ENCODE assay signal across 8 cellular contexts in the genomic region with DNA sequence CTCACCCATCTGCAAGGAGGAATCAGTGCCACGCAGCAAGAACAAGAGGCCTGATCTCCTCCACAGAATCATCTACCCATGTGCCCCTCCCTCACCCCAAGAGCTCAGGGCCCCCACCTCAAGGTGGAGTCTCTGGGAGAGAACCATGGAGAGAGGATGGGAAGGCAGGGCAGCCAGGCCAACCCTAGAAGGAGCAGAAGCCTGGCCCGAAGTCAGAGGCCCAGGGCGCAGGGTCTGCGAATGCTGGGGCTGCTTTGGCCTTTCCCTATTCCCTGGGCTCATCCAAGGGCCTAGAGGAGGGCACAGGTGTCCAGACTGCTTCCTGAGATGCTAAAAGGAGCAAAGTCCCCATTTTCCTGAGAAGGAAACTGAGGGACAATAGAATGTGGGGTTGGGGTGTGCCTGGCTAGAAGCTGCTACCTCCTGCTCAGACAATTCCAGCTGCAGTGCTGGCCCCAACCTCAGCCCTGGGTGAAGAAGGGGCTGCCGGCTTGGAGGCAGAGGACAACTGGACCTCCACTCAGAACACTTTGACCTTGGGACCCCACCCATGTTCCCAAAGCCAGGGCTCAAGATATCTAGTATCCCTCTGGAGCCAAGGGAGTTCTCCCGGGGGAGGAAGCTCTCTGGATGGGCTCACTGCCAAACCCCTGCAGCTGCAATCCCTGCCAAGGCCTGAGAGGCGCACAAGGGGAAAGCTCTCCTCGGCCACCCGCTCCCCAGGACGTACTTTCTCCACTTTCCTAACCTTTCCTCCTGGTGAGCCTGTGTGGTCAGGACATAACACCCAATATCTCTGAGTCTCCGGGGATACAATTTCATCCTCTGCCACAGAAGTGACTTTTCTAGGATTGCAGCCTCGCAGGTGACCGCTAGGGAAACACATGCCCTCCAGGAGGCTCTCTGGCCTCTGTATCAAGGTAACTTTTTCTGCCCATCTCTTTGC. TPM values are rescaled to one million over a fixed set of nuclear protein-coding genes. Genes with fewer than 3 reads are reported as not detected.
DNase-seq lines count a peak whose midpoint lies in the region; FAIRE-seq and TF ChIP-seq lines count a peak whose summit lies in the region.

No MANE protein-coding gene starts in this region.

- 46 to 47% methylated on average over 13 of the region's 13 CpGs for WGBS in testis, 2 donors

- H3K9me3 ChIP-seq in kidney (ENCODE audit: control insufficient read depth in 1 of 2, low read length in 2 of 2) (no peaks in the 10 kb centered on the region), testis (no peaks in the 10 kb centered on the region)

- TF ChIP-seq CTCF in brain microvascular endothelial cell (IDR thresholded peaks at IDR 0.05; ENCODE audit: low read depth, low read length, missing control alignments) (peak; percentile 80), kidney (IDR thresholded peaks at IDR 0.05; ENCODE audit: borderline replicate concordance, extremely low read depth, insufficient read depth) (peak; percentile 63), testis (IDR thresholded peaks at IDR 0.05) (peak; percentile 58 to 75 (median 68))

- intact Hi-C loops in kidney (cut with DNase I), result loop anchor here (10.0 kb wide), 1 partner anchor 46 kb away; no protein-coding TSS in a partner anchor
- intact Hi-C loops in testis (cut with DNase I; ENCODE audit: low total_unique reads), result loop anchor here (10.0 kb wide), 1 partner anchor 84 kb away; a partner anchor contains a TSS

- no peak overlapping the region for H3K4me3 ChIP-seq in brain microvascular endothelial cell (ENCODE audit: low read depth, low read length)
- no peak overlapping the region for H3K4me3 ChIP-seq in kidney (ENCODE audit: low read length in 2 of 2)
- no peak overlapping the region for H3K4me3 ChIP-seq in testis

- no peak for TF ChIP-seq POLR2A in testis (IDR thresholded peaks at IDR 0.05)

- H3K4me1 ChIP-seq in kidney (ENCODE audit: control insufficient read depth in 1 of 2, insufficient read depth in 1 of 2, low read depth in 1 of 2, low read length in 2 of 2), result peaks cover 39 to 43% of the 10 kb centered on the region in 2 donors
- peaks cover 52% of the 10 kb centered on the region for H3K4me1 ChIP-seq in testis

- H3K27ac ChIP-seq in brain microvascular endothelial cell, result no peak overlapping the region
- no peak overlapping the region for H3K27ac ChIP-seq in kidney (ENCODE audit: low read depth in 2 of 2, low read length in 2 of 2)
- H3K27ac ChIP-seq in testis, result peak overlapping the region; percentile 18 to 60

- no peak overlapping the region for H3K9ac ChIP-seq in kidney (ENCODE audit: low read length in 2 of 2)

- H3K27me3 ChIP-seq in brain microvascular endothelial cell (replicated peaks) (peaks cover 27% of the 10 kb centered on the region), testis (no peaks in the 10 kb centered on the region)

- FAIRE-seq in kidney (lab: Jason Lieb, UNC), result no peak

- H3K36me3 ChIP-seq in brain microvascular endothelial cell (replicated peaks), result no peaks in the 10 kb centered on the region
- H3K36me3 ChIP-seq in kidney (ENCODE audit: control insufficient read depth in 1 of 2, insufficient read depth in 2 of 2, low read length in 2 of 2), result no peaks in the 10 kb centered on the region
- H3K36me3 ChIP-seq in testis (ENCODE audit: low read depth, missing control alignments), result no peaks in the 10 kb centered on the region

- in situ Hi-C loops in brain microvascular endothelial cell (cut with HindIII; ENCODE audit: low pct_ligation_motif_present, low sequenced_read_pairs), result no loop called here

- peak; percentile 51 to 93 (median 68) for DNase-seq in NCI-H1417 (lab: John Stamatoyannopoulos, UW)
- no peak for DNase-seq in NCI-H1417 treated with DMSO at 0.1 percent for 48 hours (lab: John Stamatoyannopoulos, UW)
- DNase-seq in NCI-H2171 (lab: John Stamatoyannopoulos, UW), result peak; percentile 72
- peak; percentile 72 for DNase-seq in brain microvascular endothelial cell
- DNase-seq in kidney, result peak; percentile 94
- peak; percentile 91 for DNase-seq in testis
- no peak for DNase-seq in SW480 (ENCODE audit: low spot score)
- no peak for DNase-seq in SKM-1 (lab: John Stamatoyannopoulos, UW; ENCODE audit: unreplicated experiment)

RNA-seq across cellular contexts. Expression of a gene that starts 16.6 kb away (rescaled TPM):
- 6.5 TPM for total RNA-seq in kidney
- not detected for polyA plus RNA-seq in kidney (ENCODE audit: insufficient read depth, low read depth, low replicate concordance)
- total RNA-seq in testis, result 10 to 100 TPM; 35.2 to 71.1 TPM
- 83.2 TPM for polyA plus RNA-seq in testis (ENCODE audit: insufficient read depth, low read depth, low replicate concordance)

RNA-seq across cellular contexts. Expression of a gene that starts 17.4 kb away (rescaled TPM):
- 4.3 TPM for total RNA-seq in kidney
- polyA plus RNA-seq in kidney (ENCODE audit: insufficient read depth, low read depth, low replicate concordance), result 0.37 TPM
- total RNA-seq in testis, result 10 to 100 TPM; 14.4 to 15.5 TPM
- 5.9 TPM for polyA plus RNA-seq in testis (ENCODE audit: insufficient read depth, low read depth, low replicate concordance)

Comparison
In these comparisons a context has a peak if more than half of its experiments do, and no peak if none do; other contexts are left out.
1. DNase-seq: peak in NCI-H1417 (3 of 3), NCI-H2171 (single experiment), brain microvascular endothelial cell (single experiment), kidney (single experiment) and testis (single experiment); none in NCI-H1417 treated with DMSO at 0.1 percent for 48 hours (single experiment), SW480 (single experiment) and SKM-1 (single experiment).
2. H3K27ac ChIP-seq: peak in testis (2 of 2); none in brain microvascular endothelial cell (single experiment) and kidney (0 of 2).
3. Peak in every context shown above with its lines, with median percentiles within 50 percentile points of each other: CTCF ChIP-seq.